24 cellular contexts compared by ENCODE assay signal in the genomic region with DNA sequence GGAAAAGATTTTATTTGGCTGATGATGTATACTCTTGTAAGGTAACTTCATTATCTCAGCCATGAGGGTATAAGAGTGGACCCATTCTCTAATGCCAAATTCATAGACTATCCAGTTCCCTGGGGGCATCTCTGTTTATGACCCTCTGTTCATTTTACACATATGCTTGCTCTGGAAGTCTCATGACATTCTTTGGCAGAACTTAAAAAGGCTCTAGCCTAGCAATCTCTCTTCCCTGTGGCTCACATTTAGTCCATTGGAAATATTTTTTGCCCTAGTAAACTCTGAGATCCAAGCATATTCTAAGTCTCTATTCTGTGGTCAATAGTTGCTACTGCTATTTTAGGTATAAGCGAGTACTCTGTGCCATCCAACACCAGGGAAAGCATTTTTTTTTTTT.
"Had no signal": no experiment of that assay in that cellular context is flagged by ENCODE, and none has a peak within 500 bp of the region (broad histone marks: within the 10 kb centered on the region; RNA-seq: fewer than 3 reads in every experiment).

No MANE protein-coding gene starts in this region.

- H3K9me3 Mint-ChIP-seq: dendritic cell treated with granulocyte-macrophage colony-stimulating factor and Interleukin-4, amounts not matched to agents 40 ng/mL and 50 ng/mL, for 4 days; endodermal cell; immature natural killer cell; memory B cell had no signal

- ATAC-seq: effector memory CD8-positive, alpha-beta T cell; esophagus mucosa; gastroesophageal sphincter; heart left ventricle; left colon; left lobe of liver had no signal

- H3K27me3 Mint-ChIP-seq: dendritic cell treated with granulocyte-macrophage colony-stimulating factor and Interleukin-4, amounts not matched to agents 40 ng/mL and 50 ng/mL, for 4 days; effector memory CD8-positive, alpha-beta T cell; memory B cell had no signal

- H3K4me1 Mint-ChIP-seq: memory B cell had no signal

- H3K4me3 Mint-ChIP-seq: dendritic cell treated with granulocyte-macrophage colony-stimulating factor and Interleukin-4, amounts not matched to agents 40 ng/mL and 50 ng/mL, for 4 days; effector memory CD8-positive, alpha-beta T cell; endodermal cell; immature natural killer cell; memory B cell had no signal

- H3K27ac Mint-ChIP-seq: dendritic cell treated with granulocyte-macrophage colony-stimulating factor and Interleukin-4, amounts not matched to agents 40 ng/mL and 50 ng/mL, for 4 days; effector memory CD8-positive, alpha-beta T cell; endodermal cell; immature natural killer cell; memory B cell had no signal

- DNase-seq: colonic mucosa; cortex of kidney; effector CD8-positive, alpha-beta T cell; effector memory CD8-positive, alpha-beta T cell; endodermal cell; erythroblast; esophagus squamous epithelium; foreskin fibroblast; heart left ventricle; hypothalamus; immature natural killer cell; islet precursor cell; kidney; kidney glomerular epithelial cell; left colon; left ventricle myocardium inferior; mammary epithelial cell; mesendoderm; midbrain had no signal

- H3K36me3 Mint-ChIP-seq: immature natural killer cell, memory B cell had no signal
